8 cellular contexts compared by ENCODE assay signal in the genomic region with DNA sequence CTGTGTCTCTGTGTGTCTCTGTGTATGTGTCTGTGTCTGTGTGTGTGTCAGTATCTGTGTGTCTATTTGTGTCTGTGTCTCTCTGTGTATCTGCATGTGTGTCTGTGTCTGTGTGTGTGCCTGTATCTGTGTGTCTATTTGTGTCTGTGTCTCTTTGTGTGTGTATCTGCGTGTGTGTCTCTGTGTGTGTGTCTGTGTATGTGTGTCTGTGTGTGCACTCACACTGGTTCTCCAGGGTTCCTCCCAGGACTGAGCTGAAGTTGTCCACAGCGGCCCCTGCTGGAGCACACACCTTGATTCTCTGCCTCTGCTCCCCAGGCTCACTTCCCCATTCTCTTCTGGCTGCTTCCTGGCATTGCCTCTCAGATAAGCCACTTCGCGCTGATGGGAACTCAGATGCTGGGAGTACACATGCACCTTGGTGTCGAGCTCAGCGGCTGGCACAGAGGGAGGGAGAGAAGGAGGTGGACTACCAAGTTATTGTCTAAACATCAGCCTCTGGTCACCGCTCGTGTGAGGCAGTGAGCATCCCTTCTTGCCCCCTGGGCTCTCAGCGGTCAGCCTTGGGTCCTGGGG.
DNase-seq lines count a peak whose midpoint lies in the region; ATAC-seq, FAIRE-seq and TF ChIP-seq lines count a peak whose summit lies in the region.

No MANE protein-coding gene starts in this region.

- H3K4me1 ChIP-seq in osteoblast (ENCODE audit: insufficient read depth, low read length): peaks cover 4% of the 10 kb centered on the region

- TF ChIP-seq POLR2A in H54 (IDR thresholded peaks at IDR 0.05; ENCODE audit: low read depth, low read length): no peak

- H3K79me2 ChIP-seq in osteoblast (ENCODE audit: insufficient read depth, low read length): no peaks in the 10 kb centered on the region

- H3K36me3 ChIP-seq in osteoblast (ENCODE audit: insufficient read depth, low read length): no peaks in the 10 kb centered on the region

- H2AFZ ChIP-seq in osteoblast (ENCODE audit: low read length): no peak overlapping the region

- H3K4me3 Mint-ChIP-seq in T-helper 17 cell: no peak overlapping the region

- H3K27me3 ChIP-seq in HL-60 (ENCODE audit: insufficient read depth, poor library complexity, severe bottlenecking) (no peaks in the 10 kb centered on the region), osteoblast (ENCODE audit: insufficient read depth, low read length) (peaks cover 10% of the 10 kb centered on the region)

- H3K27me3 Mint-ChIP-seq in T-helper 17 cell: peaks cover 41% of the 10 kb centered on the region

- no peaks in the 10 kb centered on the region for H3K36me3 Mint-ChIP-seq in T-helper 17 cell (ENCODE audit: low read depth)

- H4K20me1 ChIP-seq in osteoblast (ENCODE audit: insufficient read depth, low read length): no peaks in the 10 kb centered on the region

- no peak overlapping the region for H3K4me2 ChIP-seq in osteoblast (ENCODE audit: insufficient read depth, low read length)

- H3K27ac Mint-ChIP-seq in T-helper 17 cell: no peak overlapping the region

- H3K4me3 ChIP-seq in GM12864 (ENCODE audit: low read depth, low read length) (no peak overlapping the region), HL-60 (replicated peaks; ENCODE audit: insufficient read depth, low read length) (no peak overlapping the region), fibroblast of villous mesenchyme (ENCODE audit: low read depth, low read length) (no peak overlapping the region), osteoblast (ENCODE audit: insufficient read depth, low read length) (no peak overlapping the region)

- TF ChIP-seq CTCF in GM12864 (IDR thresholded peaks at IDR 0.05; ENCODE audit: low read depth, low read length, missing control alignments) (peak; percentile 85), HL-60 (IDR thresholded peaks at IDR 0.05; ENCODE audit: insufficient read depth, low read length) (peak; percentile 92), fibroblast of villous mesenchyme (IDR thresholded peaks at IDR 0.05; ENCODE audit: insufficient read depth, low read depth, low read length) (peak; percentile 56), osteoblast (IDR thresholded peaks at IDR 0.05; ENCODE audit: extremely low read depth, low read depth, low read length) (peak; percentile 52)

- H3K9me3 ChIP-seq in T-helper 17 cell (ENCODE audit: control insufficient read depth, low read length, poor library complexity, severe bottlenecking) (no peaks in the 10 kb centered on the region), osteoblast (ENCODE audit: low read depth, low read length) (no peaks in the 10 kb centered on the region)

- no peaks in the 10 kb centered on the region for H3K4me1 Mint-ChIP-seq in T-helper 17 cell

- H3K27ac ChIP-seq in HL-60 (replicated peaks) (no peak overlapping the region), osteoblast (ENCODE audit: low read depth, low read length) (no peak overlapping the region)

- DNase-seq in GM12864 (ENCODE audit: low read depth) (peak; percentile 30), HL-60 (ENCODE audit: low read depth in 1 of 2, low spot score in 1 of 2) (peak; percentile 82 to 91), T-helper 17 cell (no peak), fibroblast of villous mesenchyme (ENCODE audit: low read depth) (no peak), osteoblast (ENCODE audit: insufficient read length, low spot score, missing footprints) (no peak), H54 (ENCODE audit: insufficient read length, low spot score) (no peak)

- no peak for FAIRE-seq in H54 (lab: Jason Lieb, UNC)

- ATAC-seq in GM21381 (IDR thresholded peaks at IDR 0.05; ENCODE audit: unreplicated experiment) (peak; percentile 81), T-helper 17 cell (peak; percentile 47), HG02970 (IDR thresholded peaks at IDR 0.05; ENCODE audit: low FRiP score, unreplicated experiment) (no peak)

Comparison
In these comparisons a context has a peak if more than half of its experiments do, and no peak if none do; other contexts are left out.
1. DNase-seq: peak in GM12864 (single experiment) and HL-60 (2 of 2); none in T-helper 17 cell (0 of 3), fibroblast of villous mesenchyme (single experiment), osteoblast (single experiment) and H54 (single experiment).
2. Peak in every context shown above with its lines, with median percentiles within 50 percentile points of each other: CTCF ChIP-seq.